Comparison of ENCODE assay signal across 9 cellular contexts in the genomic region with DNA sequence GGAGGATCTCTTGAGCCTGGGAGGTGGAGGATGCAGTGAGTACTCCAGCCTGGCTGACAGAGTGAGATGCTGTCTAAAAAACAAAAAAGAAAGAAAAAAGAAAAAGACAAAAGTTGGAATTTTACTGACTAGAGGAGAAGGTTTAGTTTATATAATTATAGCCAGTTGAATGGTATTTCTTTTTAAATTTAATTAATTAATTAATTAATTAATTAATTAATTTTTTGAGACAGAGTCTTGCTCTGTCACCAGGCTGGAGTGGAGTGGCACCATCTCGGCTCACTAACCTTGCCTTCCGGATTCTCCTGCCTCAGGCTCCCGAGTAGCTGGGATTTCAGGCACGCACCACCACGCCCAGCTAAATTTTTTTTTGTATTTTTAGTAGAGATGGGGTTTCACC. TPM values are rescaled to one million over a fixed set of nuclear protein-coding genes. Genes with fewer than 3 reads are reported as not detected.
"Had no signal": no experiment of that assay in that cellular context is flagged by ENCODE, and none has a peak within 500 bp of the region (broad histone marks: within the 10 kb centered on the region; RNA-seq: fewer than 3 reads in every experiment).

No MANE protein-coding gene starts in this region.

- ATAC-seq: GM23338, HepG2 had no signal

- DNase-seq: H9, HCEC 1CT, HFFc6, KG1 had no signal

- H3K27ac Mint-ChIP-seq: GM23338, H9, HFFc6, IgD-negative memory B cell had no signal

- H3K9me3 Mint-ChIP-seq: HFFc6 had no signal

- H3K4me1 Mint-ChIP-seq: IgD-negative memory B cell had no signal

- H3K4me3 Mint-ChIP-seq: GM23338, H9, HFFc6, IgD-negative memory B cell had no signal

RNA-seq across cellular contexts. Expression of gene DNAH8, which starts 8.7 kb away (rescaled TPM):
- total RNA-seq: GM23338, H1, H9, HepG2, HFFc6, HT1080 had no signal
